ENCODE assay signal across 9 cellular contexts in the genomic region with DNA sequence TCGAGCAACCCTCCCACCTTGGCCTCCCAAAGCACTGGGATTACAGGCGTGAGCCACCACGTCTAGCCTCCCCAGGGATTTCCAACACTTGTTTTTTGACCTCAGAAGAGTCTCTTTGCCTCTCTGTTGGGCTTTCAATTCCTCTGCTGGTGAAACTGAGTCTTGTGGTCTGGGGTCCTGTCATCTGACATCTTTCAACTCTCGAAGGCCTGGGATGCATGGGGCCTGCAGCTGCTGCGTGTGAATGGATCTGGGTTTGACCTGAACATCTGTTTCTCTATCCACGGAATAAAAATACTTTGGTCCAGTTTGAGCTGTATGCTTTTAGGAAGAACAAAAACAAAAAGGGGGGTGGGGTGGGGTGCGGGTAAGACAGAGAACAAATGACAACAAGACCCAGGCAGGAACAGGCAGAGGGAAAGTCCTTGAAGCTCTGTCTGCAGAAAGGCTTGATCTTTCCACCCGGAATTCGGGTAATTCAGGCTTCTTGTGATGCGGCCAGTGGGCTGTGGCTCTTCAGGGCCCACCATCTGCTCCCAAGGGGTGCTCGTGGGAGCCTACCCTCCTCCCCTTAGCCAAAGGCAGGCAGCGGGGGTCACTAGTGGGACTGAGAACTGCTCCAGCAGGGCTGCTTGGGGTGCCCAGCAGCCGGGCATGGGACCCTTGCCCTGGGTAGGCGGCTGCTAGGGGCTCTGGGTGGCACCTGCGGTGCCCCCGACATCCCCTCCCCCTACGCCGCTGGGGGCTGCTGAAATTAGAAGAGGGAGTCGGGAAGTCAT.
DNase-seq lines count a peak whose midpoint lies in the region; ATAC-seq and TF ChIP-seq lines count a peak whose summit lies in the region.
"Had no signal": no experiment of that assay in that cellular context is flagged by ENCODE, and none has a peak within 500 bp of the region (broad histone marks: within the 10 kb centered on the region; RNA-seq: fewer than 3 reads in every experiment).

No MANE protein-coding gene starts in this region.

- no peak overlapping the region for H3K27ac Mint-ChIP-seq in activated CD4-positive, alpha-beta T cell treated with anti-CD3 and anti-CD28 coated beads for 36 hours
- H3K27ac Mint-ChIP-seq in stimulated activated naive CD8-positive, alpha-beta T cell treated with anti-CD3 and anti-CD28 coated beads, Interleukin-15, amount 100 ng/mL, for 72 hours = peak overlapping the region; percentile 88 to 96

- no peak for DNase-seq in activated CD4-positive, alpha-beta T cell treated with anti-CD3 and anti-CD28 coated beads for 36 hours
- no peak for DNase-seq in activated CD4-positive, alpha-beta T cell treated with anti-CD3 and anti-CD28 coated beads for 1 hour
- DNase-seq in esophagus muscularis mucosa (ENCODE audit: extremely low spot score) (no peak), AML-193 (lab: John Stamatoyannopoulos, UW) (no peak)
- DNase-seq in stimulated activated naive CD8-positive, alpha-beta T cell treated with anti-CD3 and anti-CD28 coated beads, Interleukin-15, amount 100 ng/mL, for 72 hours = no peak
- DNase-seq in stimulated activated CD4-positive, alpha-beta T cell treated with anti-CD3 and anti-CD28 coated beads, Interleukin-4, amount 100 ng/mL, for 4 hours = no peak

- H3K27me3 Mint-ChIP-seq in activated CD4-positive, alpha-beta T cell treated with anti-CD3 and anti-CD28 coated beads for 36 hours = peaks cover 42% of the 10 kb centered on the region
- peaks cover 62% of the 10 kb centered on the region for H3K27me3 Mint-ChIP-seq in stimulated activated naive CD8-positive, alpha-beta T cell treated with anti-CD3 and anti-CD28 coated beads, Interleukin-15, amount 100 ng/mL, for 72 hours

- H3K9me3 ChIP-seq in esophagus muscularis mucosa = no peaks in the 10 kb centered on the region

- no peaks in the 10 kb centered on the region for H3K9me3 Mint-ChIP-seq in activated CD4-positive, alpha-beta T cell treated with anti-CD3 and anti-CD28 coated beads for 36 hours (ENCODE audit: low read depth)
- peaks cover 6 to 7% of the 10 kb centered on the region in 2 donors for H3K9me3 Mint-ChIP-seq in stimulated activated naive CD8-positive, alpha-beta T cell treated with anti-CD3 and anti-CD28 coated beads, Interleukin-15, amount 100 ng/mL, for 72 hours

- peaks cover 45 to 57% (median 50%) of the 10 kb centered on the region in 4 donors for H3K4me1 ChIP-seq in esophagus muscularis mucosa

- WGBS in esophagus muscularis mucosa = 68% methylated on average over 11 of the region's 19 CpGs

- peak overlapping the region; percentile 56 for H3K4me3 Mint-ChIP-seq in activated CD4-positive, alpha-beta T cell treated with anti-CD3 and anti-CD28 coated beads for 36 hours
- peak overlapping the region; percentile 88 for H3K4me3 Mint-ChIP-seq in stimulated activated naive CD8-positive, alpha-beta T cell treated with anti-CD3 and anti-CD28 coated beads, Interleukin-15, amount 100 ng/mL, for 72 hours

- CTCF ChIA-PET in activated CD4-positive, alpha-beta T cell treated with anti-CD3 and anti-CD28 coated beads for 36 hours (lab: Charles Lee) = no interaction called here

- no peak for TF ChIP-seq EP300 in esophagus muscularis mucosa (IDR thresholded peaks at IDR 0.05)

- no peak for TF ChIP-seq CTCF in esophagus muscularis mucosa (IDR thresholded peaks at IDR 0.05)

- POLR2A ChIA-PET in activated CD4-positive, alpha-beta T cell treated with anti-CD3 and anti-CD28 coated beads for 36 hours (lab: Charles Lee) = no interaction called here

- no peak for ATAC-seq in activated CD4-positive, alpha-beta T cell treated with anti-CD3 and anti-CD28 coated beads for 36 hours
- ATAC-seq in HG03520 (IDR thresholded peaks at IDR 0.05; ENCODE audit: unreplicated experiment) (peak; percentile 9), GM18517 (IDR thresholded peaks at IDR 0.05; ENCODE audit: unreplicated experiment) (no peak)
- peak; percentile 26 for ATAC-seq in stimulated activated naive CD8-positive, alpha-beta T cell treated with anti-CD3 and anti-CD28 coated beads, Interleukin-15, amount 100 ng/mL, for 72 hours

- no peak for TF ChIP-seq POLR2A in esophagus muscularis mucosa (IDR thresholded peaks at IDR 0.05; ENCODE audit: low read depth)

- intact Hi-C loops in activated CD4-positive, alpha-beta T cell treated with anti-CD3 and anti-CD28 coated beads for 36 hours (cut with DNase I, micrococcal nuclease) = loop anchor here (1.0 to 5.0 kb wide), 10 partner anchors 14 to 236 kb away; partner anchors contain the start of genes HEG1 (in 1 of the 2) and ZNF148 (in 1 of the 2)
- intact Hi-C loops in esophagus muscularis mucosa (cut with DNase I) = loop anchor here (5.0 kb wide), 2 partner anchors 79 to 144 kb away; no protein-coding TSS in a partner anchor

- H3K4me3 ChIP-seq in esophagus muscularis mucosa = peak overlapping the region; percentile 54 to 58 (median 56)

- peaks cover 36% of the 10 kb centered on the region for H3K4me1 Mint-ChIP-seq in activated CD4-positive, alpha-beta T cell treated with anti-CD3 and anti-CD28 coated beads for 36 hours
- H3K4me1 Mint-ChIP-seq in stimulated activated naive CD8-positive, alpha-beta T cell treated with anti-CD3 and anti-CD28 coated beads, Interleukin-15, amount 100 ng/mL, for 72 hours = peaks cover 72% of the 10 kb centered on the region

- H3K27me3 ChIP-seq in esophagus muscularis mucosa = no peaks in the 10 kb centered on the region

- H3K36me3 ChIP-seq in esophagus muscularis mucosa = no peaks in the 10 kb centered on the region

- no peaks in the 10 kb centered on the region for H3K36me3 Mint-ChIP-seq in activated CD4-positive, alpha-beta T cell treated with anti-CD3 and anti-CD28 coated beads for 36 hours (ENCODE audit: low read depth)

- peak overlapping the region; percentile 47 to 72 (median 63) for H3K27ac ChIP-seq in esophagus muscularis mucosa (replicated peaks in 1 of 4)
- H3K27ac ChIP-seq: VCaP had no signal

Comparison
In these comparisons a context has a peak if more than half of its experiments do, and no peak if none do; other contexts are left out.
1. ATAC-seq: peak in HG03520 (single experiment) and stimulated activated naive CD8-positive, alpha-beta T cell treated with anti-CD3 and anti-CD28 coated beads, Interleukin-15, amount 100 ng/mL, for 72 hours (single experiment); none in activated CD4-positive, alpha-beta T cell treated with anti-CD3 and anti-CD28 coated beads for 36 hours (single experiment) and GM18517 (single experiment).